Comparison of ENCODE assay signal across 1 cellular context in the genomic region with DNA sequence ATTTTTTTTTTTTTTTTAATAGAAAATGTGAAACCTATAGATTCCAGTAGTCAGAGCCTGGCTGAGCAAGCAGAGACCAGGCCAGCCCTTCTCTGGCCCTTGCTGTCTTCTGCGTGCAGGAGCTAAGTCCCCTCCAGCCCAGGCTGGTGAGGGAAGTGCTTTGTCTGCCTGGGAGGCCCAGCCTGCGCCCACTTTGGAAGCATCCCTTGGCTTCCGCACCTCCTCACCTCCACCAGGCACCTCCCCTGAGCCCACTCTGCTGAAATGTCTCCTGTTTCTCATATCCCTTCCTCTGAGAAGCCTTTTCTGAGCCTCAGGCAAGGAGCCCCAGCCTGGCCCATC.
TF ChIP-seq lines count a peak whose summit lies in the region.

No MANE protein-coding gene starts in this region.

TF ChIP-seq in SK-N-SH, 30 proteins besides CTCF, POLR2A, EP300 and RAD21 (continued from another document):
- TF ChIP-seq, protein P1, sequence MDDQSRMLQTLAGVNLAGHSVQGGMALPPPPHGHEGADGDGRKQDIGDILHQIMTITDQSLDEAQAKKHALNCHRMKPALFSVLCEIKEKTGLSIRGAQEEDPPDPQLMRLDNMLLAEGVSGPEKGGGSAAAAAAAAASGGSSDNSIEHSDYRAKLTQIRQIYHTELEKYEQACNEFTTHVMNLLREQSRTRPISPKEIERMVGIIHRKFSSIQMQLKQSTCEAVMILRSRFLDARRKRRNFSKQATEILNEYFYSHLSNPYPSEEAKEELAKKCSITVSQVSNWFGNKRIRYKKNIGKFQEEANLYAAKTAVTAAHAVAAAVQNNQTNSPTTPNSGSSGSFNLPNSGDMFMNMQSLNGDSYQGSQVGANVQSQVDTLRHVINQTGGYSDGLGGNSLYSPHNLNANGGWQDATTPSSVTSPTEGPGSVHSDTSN (IDR thresholded peaks at IDR 0.05) = no peak
- TF ChIP-seq MAX (IDR thresholded peaks at IDR 0.05; ENCODE audit: low read depth) (no peak), NRF1 (IDR thresholded peaks at IDR 0.05; ENCODE audit: low read depth, low read length) (no peak), ELF1 (IDR thresholded peaks at IDR 0.05) (no peak), USF2 (IDR thresholded peaks at IDR 0.05; ENCODE audit: borderline replicate concordance, low read depth, low read length) (no peak), RCOR1 (IDR thresholded peaks at IDR 0.05; ENCODE audit: low read length) (no peak), ZBTB33 (IDR thresholded peaks at IDR 0.05; ENCODE audit: borderline replicate concordance, low read depth) (no peak), RXRA (IDR thresholded peaks at IDR 0.05; ENCODE audit: borderline replicate concordance, low read depth) (no peak), TAF1 (IDR thresholded peaks at IDR 0.05; ENCODE audit: borderline replicate concordance, low read depth, low read length) (no peak)
